ENCODE assay signal across 15 cellular contexts in genomic region chr1:213688655-213689054, GRCh38.
DNase-seq lines count a peak whose midpoint lies in the region; ATAC-seq and TF ChIP-seq lines count a peak whose summit lies in the region.
"Had no signal": no experiment of that assay in that cellular context is flagged by ENCODE, and none has a peak within 500 bp of the region (broad histone marks: within the 10 kb centered on the region; RNA-seq: fewer than 3 reads in every experiment).

No MANE protein-coding gene starts in this region.

- no peaks in the 10 kb centered on the region for H4K20me1 ChIP-seq in mammary epithelial cell (ENCODE audit: insufficient read depth, low read length)
- H4K20me1 ChIP-seq: BLaER1 treated with 17β-estradiol and CSF1 and Interleukin-3, amounts not matched to agents 10 nM and 100 nM had no signal

- H3K9me3 ChIP-seq in mammary epithelial cell (replicated peaks; ENCODE audit: insufficient read depth, low read length) (no peaks in the 10 kb centered on the region), mucosa of descending colon (no peaks in the 10 kb centered on the region), upper lobe of right lung (no peaks in the 10 kb centered on the region)

- CTCF ChIA-PET in mammary epithelial cell (lab: Charles Lee; ENCODE audit: low non-redundant PET) = no interaction called here
- CTCF ChIA-PET in MCF 10A (lab: Yijun Ruan, JAX) = interaction anchor here (1.0 kb wide), 1 partner anchor 434 kb away, joined by 4 read pairs; no protein-coding TSS in a partner anchor

- no peak overlapping the region for H3K4me2 ChIP-seq in mammary epithelial cell (ENCODE audit: insufficient read depth, low read depth, low read length)

- POLR2A ChIA-PET in MCF 10A (lab: Yijun Ruan, JAX) = no interaction called here

- peak overlapping the region; percentile 38 for H2AFZ ChIP-seq in mammary epithelial cell (ENCODE audit: low read depth, low read length)

- no peaks in the 10 kb centered on the region for H3K36me3 ChIP-seq in mammary epithelial cell (ENCODE audit: insufficient read depth, low read length)
- H3K36me3 ChIP-seq in mucosa of descending colon (ENCODE audit: low read depth) = no peaks in the 10 kb centered on the region
- H3K36me3 ChIP-seq in upper lobe of right lung = no peaks in the 10 kb centered on the region
- H3K36me3 ChIP-seq: BLaER1 treated with 17β-estradiol and CSF1 and Interleukin-3, amounts not matched to agents 10 nM and 100 nM had no signal

- no peaks in the 10 kb centered on the region for H3K79me2 ChIP-seq in mammary epithelial cell (ENCODE audit: insufficient read depth, low read length)

- no peaks in the 10 kb centered on the region for H3K4me1 Mint-ChIP-seq in MCF 10A (ENCODE audit: insufficient read depth, unreplicated experiment)
- H3K4me1 Mint-ChIP-seq: CD4-positive, CD25-positive, alpha-beta regulatory T cell had no signal

- H3K27ac Mint-ChIP-seq in MCF 10A (ENCODE audit: low read depth, unreplicated experiment) = no peak overlapping the region
- H3K27ac Mint-ChIP-seq: CD4-positive, CD25-positive, alpha-beta regulatory T cell had no signal

- in situ Hi-C loops in mammary epithelial cell (cut with MboI; ENCODE audit: low sequenced_read_pairs in 2 of 2) = no loop called here

- H3K4me1 ChIP-seq in mammary epithelial cell (ENCODE audit: insufficient read depth, low read length) (peaks cover 29% of the 10 kb centered on the region), mucosa of descending colon (ENCODE audit: low read depth) (peaks cover 47% of the 10 kb centered on the region), upper lobe of right lung (no peaks in the 10 kb centered on the region)

- H3K27me3 ChIP-seq in mammary epithelial cell (ENCODE audit: insufficient read depth, low read length) (no peaks in the 10 kb centered on the region), upper lobe of right lung (no peaks in the 10 kb centered on the region)

- H3K4me3 Mint-ChIP-seq in MCF 10A (ENCODE audit: unreplicated experiment) = no peak overlapping the region
- H3K4me3 Mint-ChIP-seq: CD4-positive, CD25-positive, alpha-beta regulatory T cell had no signal

- H3K27me3 Mint-ChIP-seq in MCF 10A (ENCODE audit: insufficient read depth, unreplicated experiment) = no peaks in the 10 kb centered on the region
- H3K27me3 Mint-ChIP-seq: CD4-positive, CD25-positive, alpha-beta regulatory T cell had no signal

- BruUV-seq in mammary epithelial cell (replicated peaks; lab: Mats Ljungman, UMichigan) (no TSS peak), MCF 10A (replicated peaks; lab: Mats Ljungman, UMichigan) (no TSS peak)

- DNase-seq in mammary epithelial cell = peak; percentile 8
- no peak for DNase-seq in MCF 10A (ENCODE audit: unreplicated experiment)
- DNase-seq in mucosa of descending colon = no peak
- DNase-seq in upper lobe of right lung = no peak
- no peak for DNase-seq in OCI-M2 (lab: John Stamatoyannopoulos, UW; ENCODE audit: unreplicated experiment)
- no peak for DNase-seq in T-helper 9 cell
- DNase-seq: 8988T; CD4-positive, CD25-positive, alpha-beta regulatory T cell; DMS53; GF-D8 had no signal

- H3K27ac ChIP-seq in mammary epithelial cell (ENCODE audit: insufficient read depth, low read depth, low read length) (no peak overlapping the region), upper lobe of right lung (no peak overlapping the region)
- H3K27ac ChIP-seq: HL-60 had no signal

- TF ChIP-seq CTCF in mammary epithelial cell (conservative IDR thresholded peaks at IDR 0.05 in 1 of 2, IDR thresholded peaks at IDR 0.05 in 1 of 2; ENCODE audit: extremely low read depth in 1 of 2, insufficient read depth in 1 of 2, low read depth in 1 of 2, low read length in 2 of 2) (no peak), MCF 10A (IDR thresholded peaks at IDR 0.05; ENCODE audit: unreplicated experiment) (no peak), mucosa of descending colon (IDR thresholded peaks at IDR 0.05) (no peak), upper lobe of right lung (IDR thresholded peaks at IDR 0.05) (no peak)

- ATAC-seq in esophagus mucosa (peak; percentile 32), mucosa of descending colon (peak; percentile 52), upper lobe of right lung (peak; percentile 24), GM21723 (IDR thresholded peaks at IDR 0.05; ENCODE audit: unreplicated experiment) (no peak)
- ATAC-seq: HCT116 had no signal

- dilution Hi-C loops in mammary epithelial cell (cut with HindIII; ENCODE audit: low sequenced_read_pairs) = no loop called here

- intact Hi-C loops in mammary epithelial cell (cut with micrococcal nuclease) (no loop called here), MCF 10A (cut with micrococcal nuclease) (no loop called here), mucosa of descending colon (cut with DNase I, micrococcal nuclease) (no loop called here), upper lobe of right lung (cut with DNase I) (no loop called here)

- no peaks in the 10 kb centered on the region for H3K9me3 Mint-ChIP-seq in MCF 10A (ENCODE audit: unreplicated experiment)

- H3K36me3 Mint-ChIP-seq in MCF 10A (ENCODE audit: insufficient read depth, unreplicated experiment) = no peaks in the 10 kb centered on the region
- H3K36me3 Mint-ChIP-seq: CD4-positive, CD25-positive, alpha-beta regulatory T cell had no signal

- H3K4me3 ChIP-seq in mammary epithelial cell (replicated peaks in 1 of 3; ENCODE audit: insufficient read depth in 1 of 3, low read depth in 2 of 3, low read length in 3 of 3) (no peak overlapping the region), mucosa of descending colon (no peak overlapping the region), upper lobe of right lung (no peak overlapping the region)
- H3K4me3 ChIP-seq: BLaER1 treated with 17β-estradiol and CSF1 and Interleukin-3, amounts not matched to agents 10 nM and 100 nM had no signal

- 37% methylated on average over 2 of the region's 2 CpGs for WGBS in mammary epithelial cell (ENCODE audit: low coverage, missing lambda C conversion rate)

- H3K9ac ChIP-seq in mammary epithelial cell (ENCODE audit: insufficient read depth, low read length) = no peak overlapping the region
- H3K9ac ChIP-seq: BLaER1 treated with 17β-estradiol and CSF1 and Interleukin-3, amounts not matched to agents 10 nM and 100 nM had no signal
